ENCODE assay signal across 14 cellular contexts in the genomic region with DNA sequence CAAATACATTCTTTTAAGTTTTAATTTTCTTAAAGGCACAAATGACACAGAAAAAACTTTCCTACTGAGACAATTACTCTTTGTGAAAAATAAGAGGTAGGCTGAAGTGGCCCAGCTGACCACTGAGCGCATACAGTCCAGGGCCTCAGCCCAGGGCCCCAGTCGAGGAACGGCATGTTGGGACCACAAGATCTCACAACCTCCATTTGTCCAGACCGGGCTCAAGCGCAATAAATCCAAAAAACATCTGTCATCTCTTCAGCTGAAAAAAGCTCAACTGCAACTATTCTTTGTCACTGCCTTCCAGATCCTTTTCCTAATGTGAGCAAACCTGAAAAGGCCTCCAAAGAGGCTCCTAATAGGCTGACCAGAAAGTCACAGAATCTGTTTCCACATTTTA.
DNase-seq lines count a peak whose midpoint lies in the region; ATAC-seq and TF ChIP-seq lines count a peak whose summit lies in the region.
"Had no signal": no experiment of that assay in that cellular context is flagged by ENCODE, and none has a peak within 500 bp of the region (broad histone marks: within the 10 kb centered on the region; RNA-seq: fewer than 3 reads in every experiment).

No MANE protein-coding gene starts in this region.

- H3K4me3 Mint-ChIP-seq in GM23338, result no peak overlapping the region
- H3K4me3 Mint-ChIP-seq: CD14-positive monocyte had no signal

- H2AFZ ChIP-seq in GM23338, result no peak overlapping the region

- H3K27me3 Mint-ChIP-seq in GM23338 (ENCODE audit: insufficient read depth, low read depth, poor library complexity), result peaks cover 2% of the 10 kb centered on the region

- H3K9ac ChIP-seq in mesendoderm (ENCODE audit: low read length), result no peak overlapping the region

- H3K4me1 ChIP-seq in A673 (ENCODE audit: insufficient read depth, low read length, poor library complexity, severe bottlenecking) (peaks cover 37% of the 10 kb centered on the region), GM23338 (ENCODE audit: insufficient read depth) (peaks cover 19% of the 10 kb centered on the region; the same call in 1 of the 2 replicates), mesendoderm (ENCODE audit: control insufficient read depth, low read depth, low read length) (peaks cover 6% of the 10 kb centered on the region)

- H3K27ac ChIP-seq in A673 (ENCODE audit: low read depth, low read length, poor library complexity, severe bottlenecking), result peak overlapping the region; percentile 19
- H3K27ac ChIP-seq in GM23338 (ENCODE audit: low read depth), result no peak overlapping the region
- no peak overlapping the region for H3K27ac ChIP-seq in mesendoderm (ENCODE audit: low read depth, low read length)
- H3K27ac ChIP-seq in WERI-Rb-1, result no peak overlapping the region

- peaks cover 4% of the 10 kb centered on the region; the same call in 1 of the 3 replicates for H3K36me3 Mint-ChIP-seq in GM23338 (ENCODE audit: low read depth)

- H3K27me3 ChIP-seq in A673 (replicated peaks; ENCODE audit: insufficient read depth, low read depth, low read length, poor library complexity) (no peaks in the 10 kb centered on the region), GM23338 (ENCODE audit: insufficient read depth) (no peaks in the 10 kb centered on the region), mesendoderm (ENCODE audit: insufficient read depth, low read length, poor library complexity) (no peaks in the 10 kb centered on the region), WERI-Rb-1 (ENCODE audit: insufficient read depth, low read depth, severe bottlenecking) (no peaks in the 10 kb centered on the region)

- H3K18ac ChIP-seq in mesendoderm (ENCODE audit: low read length), result peak overlapping the region; percentile 20

- no peak overlapping the region for H3K23ac ChIP-seq in mesendoderm (ENCODE audit: low read length)

- H3K36me3 ChIP-seq in A673 (ENCODE audit: insufficient read depth, low read length, poor library complexity, severe bottlenecking) (peaks cover 5% of the 10 kb centered on the region), GM23338 (ENCODE audit: insufficient read depth) (no peaks in the 10 kb centered on the region), mesendoderm (ENCODE audit: control insufficient read depth, insufficient read depth, low read length) (no peaks in the 10 kb centered on the region), WERI-Rb-1 (no peaks in the 10 kb centered on the region)

- H3K4me2 ChIP-seq in GM23338 (peak overlapping the region; percentile 35; the same call in 1 of the 2 replicates), mesendoderm (ENCODE audit: low read length) (no peak overlapping the region)

- ATAC-seq in GM23338 (peak; percentile 34; the same call in 2 of the 3 replicates), HG03159 (IDR thresholded peaks at IDR 0.05; ENCODE audit: unreplicated experiment) (no peak)

- POLR2A ChIA-PET in A673 (lab: Charles Lee; ENCODE audit: low non-redundant PET), result no interaction called here

- H3K9me3 Mint-ChIP-seq in GM23338, result no peaks in the 10 kb centered on the region

- H4K8ac ChIP-seq in mesendoderm (ENCODE audit: low read depth, low read length), result no peak overlapping the region

- no peak overlapping the region for H2BK5ac ChIP-seq in mesendoderm (ENCODE audit: low read length)

- no peak overlapping the region for H2BK15ac ChIP-seq in mesendoderm (replicated peaks; ENCODE audit: low read depth)

- no peak overlapping the region for H3K56ac ChIP-seq in mesendoderm (ENCODE audit: low read length)

- H3K9me2 ChIP-seq in GM23338 (ENCODE audit: insufficient read depth), result no peaks in the 10 kb centered on the region

- H3K9me3 ChIP-seq in A673 (ENCODE audit: low read depth, low read length, poor library complexity, severe bottlenecking) (peaks cover 8% of the 10 kb centered on the region), WERI-Rb-1 (ENCODE audit: severe bottlenecking) (no peaks in the 10 kb centered on the region)

- H3K27ac Mint-ChIP-seq in GM23338, result no peak overlapping the region

- peak overlapping the region; percentile 70 for H3K4ac ChIP-seq in mesendoderm (ENCODE audit: low read depth, low read length)

- H3F3A ChIP-seq in GM23338 (replicated peaks; ENCODE audit: low read depth), result no peaks in the 10 kb centered on the region

- WGBS in mesendoderm (ENCODE audit: extremely low coverage, insufficient coverage, low lambda C conversion rate), result no CpG with 5 or more reads among the region's 5 CpGs

- no peak overlapping the region for H3K4me3 ChIP-seq in A673 (ENCODE audit: low read depth, low read length, poor library complexity, severe bottlenecking)
- no peak overlapping the region for H3K4me3 ChIP-seq in GM23338
- H3K4me3 ChIP-seq in mesendoderm (ENCODE audit: low read length), result no peak overlapping the region
- H3K4me3 ChIP-seq in WERI-Rb-1 (ENCODE audit: low read depth, low read length), result no peak overlapping the region

- TF ChIP-seq CTCF in A673 (conservative IDR thresholded peaks at IDR 0.05; ENCODE audit: low read depth, low read length) (no peak), GM23338 (conservative IDR thresholded peaks at IDR 0.05; ENCODE audit: low read depth in 2 of 2) (no peak), WERI-Rb-1 (IDR thresholded peaks at IDR 0.05; ENCODE audit: low read depth, low read length) (no peak)

- peaks cover 7% of the 10 kb centered on the region for H3K79me1 ChIP-seq in mesendoderm (ENCODE audit: low read length)

- intact Hi-C loops in A673 (cut with micrococcal nuclease; ENCODE audit: unreplicated experiment), result no loop called here

- DNase-seq in A673 (ENCODE audit: low spot score), result no peak
- DNase-seq in GM23338 (ENCODE audit: low spot score), result no peak
- DNase-seq in SK-MEL-5 (ENCODE audit: low read depth, low spot score), result peak; percentile 17
- DNase-seq in mesendoderm, result no peak
- no peak for DNase-seq in NCI-H748 treated with DMSO at 0.1 percent for 48 hours (lab: John Stamatoyannopoulos, UW)
- no peak for DNase-seq in NCI-H2081 treated with DMSO at 0.1 percent for 48 hours (lab: John Stamatoyannopoulos, UW)
- DNase-seq in WERI-Rb-1, result no peak
- DNase-seq: NCI-H1417 treated with DMSO at 0.1 percent for 48 hours, NCI-H2081, NCI-H2227 treated with DMSO at 0.1 percent for 48 hours, NCI-H526 treated with DMSO at 0.1 percent for 48 hours, Right ventricle myocardium superior had no signal

- peaks cover 10% of the 10 kb centered on the region for H4K20me1 ChIP-seq in GM23338 (replicated peaks; ENCODE audit: insufficient read depth)

- peaks cover 29% of the 10 kb centered on the region for H3K4me1 Mint-ChIP-seq in GM23338

- CTCF ChIA-PET in A673 (lab: Charles Lee), result no interaction called here

- BruUV-seq in A673 (replicated peaks; lab: Mats Ljungman, UMichigan), result no TSS peak

- in situ Hi-C loops in SK-MEL-5 (cut with HindIII; ENCODE audit: low pct_unique_long_range_greater_than_20kb, low sequenced_read_pairs), result no loop called here

- no peak overlapping the region for H2AK5ac ChIP-seq in mesendoderm (ENCODE audit: low read length)

- H4K5ac ChIP-seq in mesendoderm (ENCODE audit: low read length), result no peak overlapping the region

- no peak overlapping the region for H2BK120ac ChIP-seq in mesendoderm (ENCODE audit: low read depth, low read length)

- H3K79me2 ChIP-seq in GM23338 (replicated peaks; ENCODE audit: insufficient read depth) (peaks cover 93% of the 10 kb centered on the region), mesendoderm (ENCODE audit: control insufficient read depth, insufficient read depth, low read length) (no peaks in the 10 kb centered on the region)

TF ChIP-seq in GM23338, 12 proteins besides CTCF, POLR2A, EP300 and RAD21:
- TF ChIP-seq REST (IDR thresholded peaks at IDR 0.05; ENCODE audit: unreplicated experiment) (no peak), STAT1 (IDR thresholded peaks at IDR 0.05; ENCODE audit: unreplicated experiment) (no peak), ZNF114 (CRISPR knock-in tag; IDR thresholded peaks at IDR 0.05) (no peak), ETS1 (IDR thresholded peaks at IDR 0.05) (no peak), ZNF331 (CRISPR knock-in tag; IDR thresholded peaks at IDR 0.05; ENCODE audit: low read depth) (no peak), POLR2AphosphoS5 (IDR thresholded peaks at IDR 0.05; ENCODE audit: low read depth) (no peak), JUNB (IDR thresholded peaks at IDR 0.05; ENCODE audit: unreplicated experiment) (no peak), EZH2 (IDR thresholded peaks at IDR 0.05; ENCODE audit: low read depth, unreplicated experiment) (no peak), NANOG (IDR thresholded peaks at IDR 0.05; ENCODE audit: borderline replicate concordance) (no peak), EZH2phosphoT487 (IDR thresholded peaks at IDR 0.05; ENCODE audit: unreplicated experiment) (no peak)
